ENCODE assay signal across 18 cellular contexts in the genomic region with DNA sequence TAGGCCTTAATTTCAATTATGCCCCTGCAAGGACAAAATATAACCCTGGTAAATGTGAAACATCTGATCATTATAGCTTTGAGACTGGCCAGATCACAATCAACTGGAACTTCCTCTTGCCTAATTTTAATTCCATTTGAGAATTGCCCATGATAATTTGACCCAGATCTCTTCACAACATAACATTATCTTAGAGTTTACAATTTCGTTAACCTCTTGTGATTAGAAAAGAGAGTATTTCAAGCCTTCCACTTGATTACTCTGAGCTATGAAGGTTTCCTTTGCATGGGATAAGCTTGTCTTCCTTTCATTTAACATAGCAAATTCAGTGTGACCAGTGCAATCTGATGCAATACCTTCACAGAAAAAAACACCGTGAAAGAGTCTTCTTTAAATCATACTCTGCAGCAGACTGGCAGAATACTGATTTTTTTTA.
DNase-seq lines count a peak whose midpoint lies in the region; ATAC-seq lines count a peak whose summit lies in the region.
"Had no signal": no experiment of that assay in that cellular context is flagged by ENCODE, and none has a peak within 500 bp of the region (broad histone marks: within the 10 kb centered on the region; RNA-seq: fewer than 3 reads in every experiment).

No MANE protein-coding gene starts in this region.

- DNase-seq in NOMO-1 (lab: John Stamatoyannopoulos, UW; ENCODE audit: unreplicated experiment in 2 of 2), result peak; percentile 20 to 44
- no peak for DNase-seq in NOMO-1 treated with dmso at 0.1 percent for 144 hours (lab: John Stamatoyannopoulos, UW; ENCODE audit: unreplicated experiment)
- peak; percentile 40 for DNase-seq in SK-N-MC (ENCODE audit: low read depth, low spot score)
- DNase-seq in fibroblast of the conjunctiva (ENCODE audit: low read depth), result peak; percentile 68
- DNase-seq in H7, result no peak
- DNase-seq: ACHN; activated B cell treated with CpG ODN at 0.5 μM for 24 hours; adrenal gland; effector CD8-positive, alpha-beta T cell; glutamatergic neuron; left cardiac atrium; NCI-H1092 treated with DMSO at 0.1 percent for 48 hours; NCI-H524; SIG-M5; transverse colon had no signal

- H3K4me3 ChIP-seq in SK-N-MC (peak overlapping the region; percentile 33), subcutaneous abdominal adipose tissue (ENCODE audit: low read depth in 1 of 5, low read length in 5 of 5) (peak overlapping the region in 1 of 5 donors; percentile 19), H7 (ENCODE audit: insufficient read depth, low read depth, low read length) (no peak overlapping the region)
- H3K4me3 ChIP-seq: adrenal gland, transverse colon had no signal

- ATAC-seq in HG03342 (IDR thresholded peaks at IDR 0.05; ENCODE audit: unreplicated experiment) (no peak), GM21390 (IDR thresholded peaks at IDR 0.05; ENCODE audit: unreplicated experiment) (no peak)
- ATAC-seq: left cardiac atrium had no signal

- peaks cover 0 to 35% (median 30%) of the 10 kb centered on the region in 5 donors for H3K4me1 ChIP-seq in subcutaneous abdominal adipose tissue (ENCODE audit: control insufficient read depth in 5 of 5, insufficient read depth in 5 of 5, low read length in 5 of 5)
- H3K4me1 ChIP-seq: adrenal gland had no signal

- H3K27me3 ChIP-seq in subcutaneous abdominal adipose tissue (ENCODE audit: control insufficient read depth in 5 of 5, insufficient read depth in 4 of 5, low read length in 5 of 5) (no peaks in the 10 kb centered on the region), H7 (ENCODE audit: control insufficient read depth, insufficient read depth, low read length) (no peaks in the 10 kb centered on the region)
- H3K27me3 ChIP-seq: adrenal gland, transverse colon had no signal

- peak overlapping the region; percentile 56 for H3K9ac ChIP-seq in SK-N-MC (ENCODE audit: insufficient read length)
- H3K9ac ChIP-seq in subcutaneous abdominal adipose tissue (ENCODE audit: low read length in 5 of 5), result peak overlapping the region in 1 of 5 donors; percentile 17

- H3K36me3 ChIP-seq in SK-N-MC (ENCODE audit: insufficient read depth, low read length), result no peaks in the 10 kb centered on the region
- H3K36me3 ChIP-seq in subcutaneous abdominal adipose tissue (ENCODE audit: control insufficient read depth in 5 of 5, insufficient read depth in 5 of 5, low read length in 5 of 5), result no peaks in the 10 kb centered on the region
- no peaks in the 10 kb centered on the region for H3K36me3 ChIP-seq in H7 (replicated peaks; ENCODE audit: control insufficient read depth, insufficient read depth, low read length)
- H3K36me3 ChIP-seq: adrenal gland, transverse colon had no signal

- H3K9me3 ChIP-seq in SK-N-MC (ENCODE audit: low read depth, low read length) (no peaks in the 10 kb centered on the region), subcutaneous abdominal adipose tissue (ENCODE audit: control insufficient read depth in 5 of 5, low read length in 5 of 5) (no peaks in the 10 kb centered on the region)
- H3K9me3 ChIP-seq: adrenal gland, transverse colon had no signal

- H3K27ac ChIP-seq in SK-N-MC, result peak overlapping the region; percentile 73; the same call in 1 of the 2 replicates
- peak overlapping the region; percentile 57 for H3K27ac ChIP-seq in subcutaneous abdominal adipose tissue (ENCODE audit: low read depth, low read length)
- H3K27ac ChIP-seq: adrenal gland, transverse colon had no signal

Comparison
In these comparisons a context has a peak if more than half of its experiments do, and no peak if none do; other contexts are left out.
1. DNase-seq: peak in NOMO-1 (2 of 2), SK-N-MC (single experiment) and fibroblast of the conjunctiva (single experiment); none in NOMO-1 treated with dmso at 0.1 percent for 144 hours (single experiment) and H7 (single experiment).